ENCODE assay signal across 20 cellular contexts in the genomic region with DNA sequence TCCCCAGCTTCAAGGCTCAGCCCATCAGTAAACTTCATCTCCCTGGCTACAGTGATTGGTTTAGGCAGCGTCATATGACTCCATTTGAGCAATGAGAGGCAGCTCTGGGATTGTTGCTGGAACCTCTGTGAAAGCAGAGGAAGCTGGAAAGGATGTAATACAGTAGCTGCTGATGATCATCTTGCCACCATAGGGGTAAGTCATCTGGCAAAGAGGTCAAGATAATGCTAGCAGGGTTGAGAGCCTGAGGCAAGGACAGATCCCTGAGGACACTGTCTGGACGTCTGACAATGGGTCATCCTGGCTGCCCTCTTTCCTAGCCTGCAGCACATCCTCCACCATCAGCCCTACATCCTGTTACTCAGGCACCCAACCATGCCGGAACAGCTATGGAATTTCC. TPM values are rescaled to one million over a fixed set of nuclear protein-coding genes. Genes with fewer than 3 reads are reported as not detected.
DNase-seq lines count a peak whose midpoint lies in the region; ATAC-seq, FAIRE-seq and TF ChIP-seq lines count a peak whose summit lies in the region.
"Had no signal": no experiment of that assay in that cellular context is flagged by ENCODE, and none has a peak within 500 bp of the region (broad histone marks: within the 10 kb centered on the region; RNA-seq: fewer than 3 reads in every experiment).

No MANE protein-coding gene starts in this region.

- peak overlapping the region; percentile 12 for H3K27ac Mint-ChIP-seq in astrocyte (ENCODE audit: unreplicated experiment)
- no peak overlapping the region for H3K27ac Mint-ChIP-seq in CD8-positive, alpha-beta T cell
- H3K27ac Mint-ChIP-seq: activated naive CD4-positive, alpha-beta T cell treated with anti-CD3 and anti-CD28 coated beads, Interleukin-2, amount 50 U/mL, for 24 hours; progenitor cell of endocrine pancreas had no signal

- peak; percentile 49 for FAIRE-seq in astrocyte (lab: Jason Lieb, UNC)

- peaks cover 23% of the 10 kb centered on the region for H3K4me1 Mint-ChIP-seq in astrocyte (ENCODE audit: low read depth, unreplicated experiment)
- H3K4me1 Mint-ChIP-seq in CD8-positive, alpha-beta T cell (ENCODE audit: low read depth), result no peaks in the 10 kb centered on the region

- no peak overlapping the region for H3K4me3 ChIP-seq in mammary epithelial cell (replicated peaks in 1 of 3; ENCODE audit: insufficient read depth in 1 of 3, low read depth in 2 of 3, low read length in 3 of 3)
- H3K4me3 ChIP-seq in breast epithelium, result no peak overlapping the region
- H3K4me3 ChIP-seq in astrocyte (ENCODE audit: insufficient read depth, low read depth, low read length), result no peak overlapping the region
- H3K4me3 ChIP-seq in CD8-positive, alpha-beta T cell (ENCODE audit: low read depth, low read length), result no peak overlapping the region
- H3K4me3 ChIP-seq: heart left ventricle had no signal

- H2AFZ ChIP-seq in mammary epithelial cell (ENCODE audit: low read depth, low read length) (peak overlapping the region; percentile 54), astrocyte (ENCODE audit: low read depth, low read length) (no peak overlapping the region)

- peaks cover 15% of the 10 kb centered on the region for H3K9me3 ChIP-seq in mammary epithelial cell (replicated peaks; ENCODE audit: insufficient read depth, low read length)
- peaks cover 0 to 7% of the 10 kb centered on the region in 2 donors for H3K9me3 ChIP-seq in breast epithelium
- no peaks in the 10 kb centered on the region for H3K9me3 ChIP-seq in astrocyte (ENCODE audit: insufficient read depth, low read depth, low read length)
- peaks cover 7% of the 10 kb centered on the region for H3K9me3 ChIP-seq in CD8-positive, alpha-beta T cell (ENCODE audit: low read length)

- H3K79me2 ChIP-seq in mammary epithelial cell (ENCODE audit: insufficient read depth, low read length), result no peaks in the 10 kb centered on the region
- no peaks in the 10 kb centered on the region for H3K79me2 ChIP-seq in astrocyte (ENCODE audit: insufficient read depth, low read length)

- H3K27ac ChIP-seq in mammary epithelial cell (ENCODE audit: insufficient read depth, low read depth, low read length), result peak overlapping the region; percentile 68
- no peak overlapping the region for H3K27ac ChIP-seq in breast epithelium
- H3K27ac ChIP-seq in astrocyte (ENCODE audit: low read depth, low read length), result no peak overlapping the region
- H3K27ac ChIP-seq in CD8-positive, alpha-beta T cell (ENCODE audit: low read depth, low read length), result no peak overlapping the region
- H3K27ac ChIP-seq: heart left ventricle had no signal

- no peaks in the 10 kb centered on the region for H3K27me3 Mint-ChIP-seq in astrocyte (ENCODE audit: low read depth, unreplicated experiment)
- peaks cover 8% of the 10 kb centered on the region for H3K27me3 Mint-ChIP-seq in CD8-positive, alpha-beta T cell (ENCODE audit: low read depth)

- ATAC-seq in CD8-positive, alpha-beta T cell, result no peak
- ATAC-seq in GM21381 (IDR thresholded peaks at IDR 0.05; ENCODE audit: unreplicated experiment), result no peak

- TF ChIP-seq POLR2A in breast epithelium (IDR thresholded peaks at IDR 0.05), result no peak

- no peaks in the 10 kb centered on the region for H3K36me3 Mint-ChIP-seq in astrocyte (ENCODE audit: low read depth, unreplicated experiment)
- H3K36me3 Mint-ChIP-seq in CD8-positive, alpha-beta T cell, result peaks cover 3% of the 10 kb centered on the region

- no peak overlapping the region for H3K9ac ChIP-seq in mammary epithelial cell (ENCODE audit: insufficient read depth, low read length)
- no peak overlapping the region for H3K9ac ChIP-seq in astrocyte (ENCODE audit: low read length)

- H3K4me3 Mint-ChIP-seq in astrocyte (ENCODE audit: unreplicated experiment), result peak overlapping the region; percentile 22
- H3K4me3 Mint-ChIP-seq in CD8-positive, alpha-beta T cell, result no peak overlapping the region
- H3K4me3 Mint-ChIP-seq: activated naive CD4-positive, alpha-beta T cell treated with anti-CD3 and anti-CD28 coated beads, Interleukin-2, amount 50 U/mL, for 24 hours had no signal

- H3K4me2 ChIP-seq in mammary epithelial cell (ENCODE audit: insufficient read depth, low read depth, low read length), result peak overlapping the region; percentile 60
- peak overlapping the region; percentile 38 for H3K4me2 ChIP-seq in astrocyte (ENCODE audit: low read length)

- BruUV-seq in mammary epithelial cell (replicated peaks; lab: Mats Ljungman, UMichigan), result no TSS peak

- no peaks in the 10 kb centered on the region for H3K27me3 ChIP-seq in mammary epithelial cell (ENCODE audit: insufficient read depth, low read length)
- no peaks in the 10 kb centered on the region for H3K27me3 ChIP-seq in breast epithelium
- no peaks in the 10 kb centered on the region for H3K27me3 ChIP-seq in astrocyte (ENCODE audit: insufficient read depth, low read length)
- no peaks in the 10 kb centered on the region for H3K27me3 ChIP-seq in CD8-positive, alpha-beta T cell (ENCODE audit: insufficient read depth, low read length)

- WGBS in mammary epithelial cell (ENCODE audit: low coverage, missing lambda C conversion rate), result 33% methylated on average over 3 of the region's 3 CpGs

- H3K9me3 Mint-ChIP-seq in astrocyte (ENCODE audit: unreplicated experiment), result peaks cover 12% of the 10 kb centered on the region
- peaks cover 20% of the 10 kb centered on the region for H3K9me3 Mint-ChIP-seq in CD8-positive, alpha-beta T cell

- intact Hi-C loops in mammary epithelial cell (cut with micrococcal nuclease) (no loop called here), breast epithelium (cut with DNase I; ENCODE audit: low total_unique reads) (no loop called here)
- intact Hi-C loops in CD8-positive, alpha-beta T cell (cut with DNase I, micrococcal nuclease), result no loop called here

- H4K20me1 ChIP-seq in mammary epithelial cell (ENCODE audit: insufficient read depth, low read length) (no peaks in the 10 kb centered on the region), astrocyte (ENCODE audit: insufficient read depth, low read length) (no peaks in the 10 kb centered on the region)

- CTCF ChIA-PET in mammary epithelial cell (lab: Charles Lee; ENCODE audit: low non-redundant PET), result interaction anchor here (1.2 kb wide), 1 partner anchor 86 kb away, joined by 4 read pairs; no protein-coding TSS in a partner anchor
- CTCF ChIA-PET in CD8-positive, alpha-beta T cell (lab: Charles Lee), result interaction anchor here (0.9 kb wide), 1 partner anchor 106 kb away, joined by 3 read pairs; no protein-coding TSS in a partner anchor

- DNase-seq in mammary epithelial cell, result peak; percentile 81
- DNase-seq in breast epithelium (ENCODE audit: low spot score in 2 of 2), result no peak
- DNase-seq in astrocyte (ENCODE audit: low read depth), result no peak
- peak; percentile 80 for DNase-seq in foreskin melanocyte
- no peak for DNase-seq in CD8-positive, alpha-beta T cell
- DNase-seq in NCI-H748 treated with DMSO at 0.1 percent for 48 hours (lab: John Stamatoyannopoulos, UW), result no peak
- no peak for DNase-seq in activated naive CD4-positive, alpha-beta T cell treated with anti-CD3 and anti-CD28 coated beads, Interleukin-2, amount 50 U/mL, for 16 hours
- DNase-seq: 8988T; activated CD4-positive, alpha-beta T cell treated with anti-CD3 and anti-CD28 coated beads for 1 hour; caudate nucleus; GF-D8; heart left ventricle; NCI-H1930; NCI-H524; OCI-M1; substantia nigra; T-helper 1 cell had no signal

- H3K36me3 ChIP-seq in mammary epithelial cell (ENCODE audit: insufficient read depth, low read length) (no peaks in the 10 kb centered on the region), breast epithelium (no peaks in the 10 kb centered on the region), astrocyte (ENCODE audit: insufficient read depth, low read length) (no peaks in the 10 kb centered on the region)
- H3K36me3 ChIP-seq in CD8-positive, alpha-beta T cell (ENCODE audit: insufficient read depth, low read length), result no peaks in the 10 kb centered on the region
- H3K36me3 ChIP-seq: heart left ventricle had no signal

- no peak for TF ChIP-seq CTCF in mammary epithelial cell (conservative IDR thresholded peaks at IDR 0.05 in 1 of 2, IDR thresholded peaks at IDR 0.05 in 1 of 2; ENCODE audit: extremely low read depth in 1 of 2, insufficient read depth in 1 of 2, low read depth in 1 of 2, low read length in 2 of 2)
- no peak for TF ChIP-seq CTCF in breast epithelium (IDR thresholded peaks at IDR 0.05)
- TF ChIP-seq CTCF in astrocyte (IDR thresholded peaks at IDR 0.05; ENCODE audit: insufficient read depth, low read depth, low read length), result no peak
- no peak for TF ChIP-seq CTCF in CD8-positive, alpha-beta T cell (IDR thresholded peaks at IDR 0.05)

- POLR2A ChIA-PET in CD8-positive, alpha-beta T cell (lab: Charles Lee), result no interaction called here

- dilution Hi-C loops in mammary epithelial cell (cut with HindIII; ENCODE audit: low sequenced_read_pairs), result no loop called here

- in situ Hi-C loops in mammary epithelial cell (cut with MboI; ENCODE audit: low sequenced_read_pairs in 2 of 2), result no loop called here

- H3K4me1 ChIP-seq in mammary epithelial cell (ENCODE audit: insufficient read depth, low read length) (peaks cover 47% of the 10 kb centered on the region), breast epithelium (no peaks in the 10 kb centered on the region), astrocyte (ENCODE audit: insufficient read depth, low read length) (peaks cover 19% of the 10 kb centered on the region)
- no peaks in the 10 kb centered on the region for H3K4me1 ChIP-seq in CD8-positive, alpha-beta T cell (ENCODE audit: insufficient read depth, low read length)
- H3K4me1 ChIP-seq: heart left ventricle had no signal

RNA-seq across cellular contexts. Expression of a gene that starts 25.5 kb away (rescaled TPM):
- total RNA-seq in mammary epithelial cell (100 to 1,000 TPM; 139 to 425 TPM), breast epithelium (100 to 1,000 TPM; 115 to 191 (median 128) TPM), astrocyte (360 and 379 TPM in 2 replicates)
- 522 TPM for polyA plus RNA-seq in mammary epithelial cell
- 1,454 TPM for polyA minus RNA-seq in mammary epithelial cell
- 10 to 100 TPM; 34.0 to 36.8 TPM for total RNA-seq in CD8-positive, alpha-beta T cell

RNA-seq across cellular contexts. Expression of a gene that starts 48.3 kb away (rescaled TPM):
- total RNA-seq in mammary epithelial cell, result 100 to 1,000 TPM in 1 of 2 donors, 10 to 100 TPM in 1; 46.3 to 105 TPM
- polyA plus RNA-seq in mammary epithelial cell, result 29.6 TPM
- polyA minus RNA-seq in mammary epithelial cell, result 73.3 TPM
- 10 to 100 TPM; 36.7 to 67.5 (median 49.5) TPM for total RNA-seq in breast epithelium
- total RNA-seq in astrocyte, result 78.3 and 96.0 TPM in 2 replicates
- total RNA-seq in CD8-positive, alpha-beta T cell, result 10 to 100 TPM; 66.0 to 70.5 TPM

Comparison
In these comparisons a context has a peak if more than half of its experiments do, and no peak if none do; other contexts are left out.
1. DNase-seq: peak in mammary epithelial cell (single experiment) and foreskin melanocyte (single experiment); none in breast epithelium (0 of 2), astrocyte (single experiment), CD8-positive, alpha-beta T cell (0 of 7), NCI-H748 treated with DMSO at 0.1 percent for 48 hours (single experiment) and activated naive CD4-positive, alpha-beta T cell treated with anti-CD3 and anti-CD28 coated beads, Interleukin-2, amount 50 U/mL, for 16 hours (single experiment).